In genomic region chr2:170298115-170298514, GRCh38 we compare ENCODE assay signal across 14 cellular contexts.
DNase-seq lines count a peak whose midpoint lies in the region; ATAC-seq and TF ChIP-seq lines count a peak whose summit lies in the region.
"Had no signal": no experiment of that assay in that cellular context is flagged by ENCODE, and none has a peak within 500 bp of the region (broad histone marks: within the 10 kb centered on the region; RNA-seq: fewer than 3 reads in every experiment).

No MANE protein-coding gene starts in this region.

- intact Hi-C loops in esophagus squamous epithelium (cut with DNase I): no loop called here

- TF ChIP-seq CTCF in GM12864 (IDR thresholded peaks at IDR 0.05; ENCODE audit: low read depth, low read length, missing control alignments): no peak
- TF ChIP-seq CTCF in esophagus squamous epithelium (IDR thresholded peaks at IDR 0.05): no peak

- no peak overlapping the region for H3K27ac ChIP-seq in esophagus squamous epithelium
- H3K27ac ChIP-seq: breast epithelium, ovary, vagina had no signal

- DNase-seq in GM12864 (ENCODE audit: low read depth) (peak; percentile 4), LHCN-M2 (ENCODE audit: low read depth) (peak; percentile 26), esophagus squamous epithelium (lab: John Stamatoyannopoulos, UW) (no peak), HUDEP-2 (lab: John Stamatoyannopoulos, UW; ENCODE audit: unreplicated experiment in 76 of 76) (no peak), NCI-H146 treated with DMSO at 0.1 percent for 48 hours (lab: John Stamatoyannopoulos, UW; ENCODE audit: unreplicated experiment) (no peak), SKM-1 (lab: John Stamatoyannopoulos, UW; ENCODE audit: unreplicated experiment) (no peak)
- DNase-seq: activated CD4-positive, alpha-beta T cell treated with anti-CD3 and anti-CD28 coated beads for 48 hours; NCI-H187 treated with DMSO at 0.1 percent for 48 hours; OCI-M1; ovary had no signal

- 73 to 78% methylated on average over 1 of the region's 1 CpG for WGBS in esophagus squamous epithelium, 2 donors

- no peak for TF ChIP-seq POLR2A in esophagus squamous epithelium (IDR thresholded peaks at IDR 0.05)

- H3K4me3 ChIP-seq in GM12864 (ENCODE audit: low read depth, low read length) (no peak overlapping the region), esophagus squamous epithelium (no peak overlapping the region)
- H3K4me3 ChIP-seq: breast epithelium, ovary, vagina had no signal

- no peaks in the 10 kb centered on the region for H3K36me3 ChIP-seq in esophagus squamous epithelium
- H3K36me3 ChIP-seq: breast epithelium, ovary, vagina had no signal

- H3K9me3 ChIP-seq in esophagus squamous epithelium: no peaks in the 10 kb centered on the region
- H3K9me3 ChIP-seq: ovary, vagina had no signal

- no peaks in the 10 kb centered on the region for H3K27me3 ChIP-seq in esophagus squamous epithelium
- H3K27me3 ChIP-seq: breast epithelium, ovary, vagina had no signal

- H3K4me1 ChIP-seq in esophagus squamous epithelium: no peaks in the 10 kb centered on the region
- H3K4me1 ChIP-seq: breast epithelium, vagina had no signal

- ATAC-seq in GM19328 (IDR thresholded peaks at IDR 0.05; ENCODE audit: unreplicated experiment) (peak; percentile 67), HG02798 (IDR thresholded peaks at IDR 0.05; ENCODE audit: poor library complexity, unreplicated experiment) (peak; percentile 91)

Comparison
In these comparisons a context has a peak if more than half of its experiments do, and no peak if none do; other contexts are left out.
1. DNase-seq: peak in GM12864 (single experiment) and LHCN-M2 (single experiment); none in esophagus squamous epithelium (single experiment), HUDEP-2 (0 of 76), NCI-H146 treated with DMSO at 0.1 percent for 48 hours (single experiment) and SKM-1 (single experiment).